ENCODE assay signal across 1 cellular context in genomic region chr2:205198130-205198505, GRCh38.
TF ChIP-seq lines count a peak whose summit lies in the region.

No MANE protein-coding gene starts in this region.

TF ChIP-seq in HepG2, 621 proteins besides CTCF, POLR2A, EP300 and RAD21 (continued from another document):
- TF ChIP-seq FUBP1 (CRISPR knock-in tag; IDR thresholded peaks at IDR 0.05; ENCODE audit: borderline replicate concordance): no peak
- no peak for TF ChIP-seq CAMTA2 (CRISPR knock-in tag; IDR thresholded peaks at IDR 0.05; ENCODE audit: borderline replicate concordance)
- TF ChIP-seq KAT2B (IDR thresholded peaks at IDR 0.05; ENCODE audit: borderline replicate concordance, low read depth, low read length): no peak
- TF ChIP-seq SETDB1 (CRISPR knock-in tag; IDR thresholded peaks at IDR 0.05; ENCODE audit: borderline replicate concordance): no peak
